Comparison of ENCODE assay signal across 8 cellular contexts in genomic region chr3:58463181-58463941, GRCh38. TPM values are rescaled to one million over a fixed set of nuclear protein-coding genes. Genes with fewer than 3 reads are reported as not detected.
DNase-seq lines count a peak whose midpoint lies in the region; ATAC-seq and TF ChIP-seq lines count a peak whose summit lies in the region.

No MANE protein-coding gene starts in this region.

- no peak overlapping the region for H3K27ac ChIP-seq in CD4-positive, alpha-beta T cell (ENCODE audit: low read depth, low read length)
- no peak overlapping the region for H3K27ac ChIP-seq in neural cell (ENCODE audit: low read length)

- peak; percentile 55 for TF ChIP-seq RAD21 in neural cell (conservative IDR thresholded peaks at IDR 0.05)

- no peak overlapping the region for H2AFZ ChIP-seq in neural cell (ENCODE audit: low read depth, low read length)

- peak overlapping the region; percentile 5 for H3K4me3 Mint-ChIP-seq in CD4-positive, alpha-beta T cell
- peak overlapping the region; percentile 41 for H3K4me3 Mint-ChIP-seq in stimulated activated naive CD8-positive, alpha-beta T cell treated with anti-CD3 and anti-CD28 coated beads, Interleukin-15, Interleukin-2, amounts not matched to agents 100 ng/mL and 50 ng/mL, for 24 hours

- H3K4me3 ChIP-seq in fibroblast of mammary gland (ENCODE audit: control insufficient read depth, low read depth, low read length) (no peak overlapping the region), neural cell (ENCODE audit: low read length) (no peak overlapping the region)

- DNase-seq in CD4-positive, alpha-beta T cell: peak; percentile 24 to 68 (median 55)
- DNase-seq in HPDE6-E6E7 (ENCODE audit: extremely low spot score) (peak; percentile 67), activated T-helper 1 cell treated with Interleukin-2 at 50 U/mL for 16 hours (ENCODE audit: low read depth) (peak; percentile 55), fibroblast of mammary gland (ENCODE audit: low read depth) (peak; percentile 94)

- no peaks in the 10 kb centered on the region for H3K36me3 ChIP-seq in neural cell (ENCODE audit: insufficient read depth, low read length)

- no peaks in the 10 kb centered on the region for H4K20me1 ChIP-seq in neural cell (ENCODE audit: insufficient read depth)

- no peaks in the 10 kb centered on the region for H3K9me3 Mint-ChIP-seq in CD4-positive, alpha-beta T cell
- H3K9me3 Mint-ChIP-seq in stimulated activated naive CD8-positive, alpha-beta T cell treated with anti-CD3 and anti-CD28 coated beads, Interleukin-15, Interleukin-2, amounts not matched to agents 100 ng/mL and 50 ng/mL, for 24 hours: no peaks in the 10 kb centered on the region

- intact Hi-C loops in CD4-positive, alpha-beta T cell (cut with DNase I, micrococcal nuclease): loop anchor here (1.0 to 5.0 kb wide), 3 partner anchors 29 to 169 kb away; partner anchors contain the start of gene KCTD6 (in 1 of the 2)

- POLR2A ChIA-PET in CD4-positive, alpha-beta T cell (lab: Charles Lee): interaction anchor here (1.1 to 1.3 kb wide), 2 partner anchors 31 to 157 kb away, joined by 3 to 4 read pairs; partner anchors contain the start of genes HTD2 and RPP14

- H3K36me3 Mint-ChIP-seq in CD4-positive, alpha-beta T cell (ENCODE audit: low read depth): peaks cover under 1% of the 10 kb centered on the region
- H3K36me3 Mint-ChIP-seq in stimulated activated naive CD8-positive, alpha-beta T cell treated with anti-CD3 and anti-CD28 coated beads, Interleukin-15, Interleukin-2, amounts not matched to agents 100 ng/mL and 50 ng/mL, for 24 hours (ENCODE audit: low read depth): no peaks in the 10 kb centered on the region

- TF ChIP-seq EP300 in neural cell (conservative IDR thresholded peaks at IDR 0.05; ENCODE audit: poor library complexity, severe bottlenecking): no peak

- H3K9me3 ChIP-seq in CD4-positive, alpha-beta T cell (ENCODE audit: control insufficient read depth, low read length): no peaks in the 10 kb centered on the region
- H3K9me3 ChIP-seq in neural cell (ENCODE audit: low read length): no peaks in the 10 kb centered on the region

- H3K9ac ChIP-seq in neural cell (ENCODE audit: low read length): no peak overlapping the region

- H3K27ac Mint-ChIP-seq in CD4-positive, alpha-beta T cell: no peak overlapping the region
- peak overlapping the region; percentile 59 for H3K27ac Mint-ChIP-seq in stimulated activated naive CD8-positive, alpha-beta T cell treated with anti-CD3 and anti-CD28 coated beads, Interleukin-15, Interleukin-2, amounts not matched to agents 100 ng/mL and 50 ng/mL, for 24 hours

- H3K4me2 ChIP-seq in neural cell (ENCODE audit: low read length): no peak overlapping the region

- H3K27me3 Mint-ChIP-seq in CD4-positive, alpha-beta T cell: no peaks in the 10 kb centered on the region
- peaks cover 4% of the 10 kb centered on the region for H3K27me3 Mint-ChIP-seq in stimulated activated naive CD8-positive, alpha-beta T cell treated with anti-CD3 and anti-CD28 coated beads, Interleukin-15, Interleukin-2, amounts not matched to agents 100 ng/mL and 50 ng/mL, for 24 hours

- no peaks in the 10 kb centered on the region for H3K79me2 ChIP-seq in neural cell (replicated peaks; ENCODE audit: insufficient read depth, low read length)

- no peaks in the 10 kb centered on the region for H3K9me2 ChIP-seq in neural cell (ENCODE audit: insufficient read depth, low read length)

- TF ChIP-seq CTCF in CD4-positive, alpha-beta T cell (IDR thresholded peaks at IDR 0.05): peak; percentile 88
- peak; percentile 89 for TF ChIP-seq CTCF in fibroblast of mammary gland (conservative IDR thresholded peaks at IDR 0.05; ENCODE audit: control insufficient read depth, insufficient read depth, low read depth, low read length)
- peak; percentile 71 for TF ChIP-seq CTCF in neural cell (IDR thresholded peaks at IDR 0.05; ENCODE audit: poor library complexity, severe bottlenecking)

- H3F3A ChIP-seq in neural cell (ENCODE audit: insufficient read depth, low read length, poor library complexity, severe bottlenecking): no peaks in the 10 kb centered on the region

- H3K27me3 ChIP-seq in CD4-positive, alpha-beta T cell (ENCODE audit: control insufficient read depth, insufficient read depth, low read length): no peaks in the 10 kb centered on the region
- H3K27me3 ChIP-seq in neural cell (ENCODE audit: insufficient read depth, low read depth, low read length): no peaks in the 10 kb centered on the region

- ATAC-seq in CD4-positive, alpha-beta T cell (ENCODE audit: poor library complexity): peak; percentile 88
- ATAC-seq in GM19372 (IDR thresholded peaks at IDR 0.05; ENCODE audit: low read depth, unreplicated experiment): peak; percentile 71

- peaks cover 8% of the 10 kb centered on the region for H3K4me1 Mint-ChIP-seq in CD4-positive, alpha-beta T cell (ENCODE audit: low read depth)
- peaks cover 16% of the 10 kb centered on the region for H3K4me1 Mint-ChIP-seq in stimulated activated naive CD8-positive, alpha-beta T cell treated with anti-CD3 and anti-CD28 coated beads, Interleukin-15, Interleukin-2, amounts not matched to agents 100 ng/mL and 50 ng/mL, for 24 hours (ENCODE audit: low read depth)

- CTCF ChIA-PET in CD4-positive, alpha-beta T cell (lab: Charles Lee): interaction anchor here (1.1 to 1.5 kb wide), 6 partner anchors 23 to 167 kb away, joined by 3 to 13 read pairs (median 4); partner anchors contain the start of genes HTD2, KCTD6 and RPP14

TF ChIP-seq in PFSK-1, 5 proteins besides CTCF, POLR2A, EP300 and RAD21:
- TF ChIP-seq REST (IDR thresholded peaks at IDR 0.05; ENCODE audit: insufficient read depth in 1 of 2, low read depth in 2 of 2, low read length in 2 of 2) (no peak), SIN3A (IDR thresholded peaks at IDR 0.05; ENCODE audit: borderline replicate concordance, insufficient read depth, low read length) (0 out of 2 replicates have a peak, but pooled peaks have one; percentile 41)
TF ChIP-seq in PFSK-1: peak in this region for 1.

TF ChIP-seq in neural cell, 6 proteins besides CTCF, POLR2A, EP300 and RAD21:
- peak; percentile 46 for TF ChIP-seq SMC3 (conservative IDR thresholded peaks at IDR 0.05; ENCODE audit: poor library complexity)
- no peak for TF ChIP-seq MXI1 (conservative IDR thresholded peaks at IDR 0.05; ENCODE audit: poor library complexity, severe bottlenecking)
TF ChIP-seq in neural cell: peak in this region for 1.

RNA-seq across cellular contexts. Expression of gene KCTD6, which starts 28.5 kb away (rescaled TPM):
- 1 to 10 TPM; 3.8 to 5.0 TPM for total RNA-seq in CD4-positive, alpha-beta T cell
- polyA plus RNA-seq in PFSK-1 (2012; ENCODE audit: insufficient read length, low read depth): 8.5 TPM
- polyA plus RNA-seq in neural cell: 64.0 and 68.5 TPM in 2 replicates
- polyA minus RNA-seq in neural cell: 27.8 and 29.9 TPM in 2 replicates

RNA-seq across cellular contexts. Expression of gene PDHB, which starts 29.7 kb away (rescaled TPM):
- 10 to 100 TPM; 31.1 to 31.5 TPM for total RNA-seq in CD4-positive, alpha-beta T cell
- 63.9 TPM for polyA plus RNA-seq in PFSK-1 (2012; ENCODE audit: insufficient read length, low read depth)
- polyA plus RNA-seq in neural cell: 154 and 201 TPM in 2 replicates
- polyA minus RNA-seq in neural cell: 88.9 and 108 TPM in 2 replicates
